ENCODE assay signal across 8 cellular contexts in genomic region chr10:25016349-25017246, GRCh38. TPM values are rescaled to one million over a fixed set of nuclear protein-coding genes. Genes with fewer than 3 reads are reported as not detected.
DNase-seq lines count a peak whose midpoint lies in the region; ATAC-seq and TF ChIP-seq lines count a peak whose summit lies in the region.

Gene THNSL1, plus strand, starts transcription at chr10:25016612. Its CDS starts 6,612 bp downstream, at chr10:25023224.

- H3K27me3 ChIP-seq in adrenal gland (no peaks in the 10 kb centered on the region), heart left ventricle (no peaks in the 10 kb centered on the region)

- peak within 1 kb of the TSS; percentile 96 for H3K4me3 Mint-ChIP-seq in type B pancreatic cell

- H3K27ac ChIP-seq in adrenal gland (peak within 1 kb of the TSS; percentile 80 to 96 (median 89)), heart left ventricle (peak within 1 kb of the TSS; percentile 72 to 98 (median 92))

- peaks cover 0 to 20% of the 10 kb centered on the region in 2 donors for H3K4me1 ChIP-seq in adrenal gland (replicated peaks in 1 of 2)
- H3K4me1 ChIP-seq in heart left ventricle = peaks cover 0 to 23% (median 9%) of the 10 kb centered on the region in 12 donors

- peak within 1 kb of the TSS; percentile 40 for H3K4me3 ChIP-seq in GM12875 (ENCODE audit: low read depth, low read length)
- peak within 1 kb of the TSS in 3 of 4 donors; percentile 57 to 61 (median 60) for H3K4me3 ChIP-seq in adrenal gland
- peak within 1 kb of the TSS; percentile 41 to 80 (median 68) for H3K4me3 ChIP-seq in heart left ventricle

- DNase-seq in NCI-H1436 (lab: John Stamatoyannopoulos, UW) (peak; percentile 98), T follicular helper cell (ENCODE audit: low read depth) (peak; percentile 96), adrenal gland (peak; percentile 98 to 100 (median 99)), heart left ventricle (peak; percentile 99 to 100 (median 99)), pons (ENCODE audit: low spot score) (peak; percentile 99), type B pancreatic cell (ENCODE audit: extremely low spot score, unreplicated experiment) (peak; percentile 97)

- H3K9me3 ChIP-seq in adrenal gland (replicated peaks in 1 of 3) (no peaks in the 10 kb centered on the region), heart left ventricle (no peaks in the 10 kb centered on the region)

- peaks cover 4% of the 10 kb centered on the region for H3K4me1 Mint-ChIP-seq in type B pancreatic cell (ENCODE audit: unreplicated experiment)

- H3K9me3 Mint-ChIP-seq in type B pancreatic cell = no peaks in the 10 kb centered on the region

- intact Hi-C loops in adrenal gland (cut with DNase I) = no loop called here
- intact Hi-C loops in heart left ventricle (cut with DNase I) = loop anchor here in 6 of 10 donors (1.0 to 10.0 kb wide), 9 partner anchors 64 to 382 kb away; partner anchors contain the start of gene ARHGAP21 (in 3 of the 6)

- H3K27me3 Mint-ChIP-seq in type B pancreatic cell = no peaks in the 10 kb centered on the region

- WGBS in adrenal gland, 4 donors = 0% methylated on average over 30 to 70 of the region's 70 CpGs
- 0 to 1% (median 0%) methylated on average over 40 to 70 of the region's 70 CpGs for WGBS in heart left ventricle, 4 donors

- TF ChIP-seq CTCF in GM12875 (IDR thresholded peaks at IDR 0.05; ENCODE audit: borderline replicate concordance, insufficient read depth, low read depth, low read length) = no peak
- no peak for TF ChIP-seq CTCF in adrenal gland (IDR thresholded peaks at IDR 0.05)
- no peak for TF ChIP-seq CTCF in heart left ventricle (IDR thresholded peaks at IDR 0.05)
- TF ChIP-seq CTCF in type B pancreatic cell (conservative IDR thresholded peaks at IDR 0.05) = no peak

- no peaks in the 10 kb centered on the region for H3K36me3 ChIP-seq in adrenal gland (replicated peaks in 1 of 2)
- no peaks in the 10 kb centered on the region for H3K36me3 ChIP-seq in heart left ventricle

- peak within 1 kb of the TSS; percentile 99 for H3K27ac Mint-ChIP-seq in type B pancreatic cell

- TF ChIP-seq POLR2A in adrenal gland (IDR thresholded peaks at IDR 0.05) = peak; percentile 85 to 94
- peak in 1 of 2 donors; percentile 70 for TF ChIP-seq POLR2A in heart left ventricle (IDR thresholded peaks at IDR 0.05)

- H3K36me3 Mint-ChIP-seq in type B pancreatic cell = no peaks in the 10 kb centered on the region

- ATAC-seq in HG02763 (IDR thresholded peaks at IDR 0.05; ENCODE audit: unreplicated experiment) (peak; percentile 98), heart left ventricle (peak; percentile 100)

RNA-seq across cellular contexts. Expression of gene THNSL1, which starts in this region (rescaled TPM):
- total RNA-seq in adrenal gland (10 to 100 TPM in 2 of 8 donors, 1 to 10 TPM in 6; 3.6 to 14.9 (median 5.3) TPM), heart left ventricle (1 to 10 TPM; 1.9 to 6.9 (median 4.1) TPM), type B pancreatic cell (ENCODE audit: low replicate concordance) (5.9 and 10.2 TPM in 2 replicates)
- polyA plus RNA-seq in adrenal gland (10 to 100 TPM in 1 of 3 donors, 1 to 10 TPM in 2; 3.3 to 14.5 (median 3.4) TPM), heart left ventricle (1 to 10 TPM; 2.2 to 2.7 TPM)

Comparison
In these comparisons a context has a peak if more than half of its experiments do, and no peak if none do; other contexts are left out.
1. Peak in every context shown above with its lines: DNase-seq, ATAC-seq, H3K4me3 ChIP-seq and H3K27ac ChIP-seq.
2. intact Hi-C loops: an anchor here in heart left ventricle (1.0 to 10.0 kb wide); none called in adrenal gland.